In genomic region chr10:44193567-44194220, GRCh38 we compare ENCODE assay signal across 27 cellular contexts.
"Had no signal": no experiment of that assay in that cellular context is flagged by ENCODE, and none has a peak within 500 bp of the region (broad histone marks: within the 10 kb centered on the region; RNA-seq: fewer than 3 reads in every experiment).

No MANE protein-coding gene starts in this region.

- H3K27ac ChIP-seq: left lung, neutrophil, ovary, prostate gland, sigmoid colon, testis, upper lobe of left lung had no signal

- H3K27me3 ChIP-seq: left lung, neutrophil, ovary, sigmoid colon, testis, upper lobe of left lung had no signal

- H3K4me1 ChIP-seq: left lung, prostate gland, testis had no signal

- H3K9me3 ChIP-seq: neutrophil, ovary, prostate gland, sigmoid colon, testis, upper lobe of left lung had no signal

- DNase-seq: activated CD4-positive, alpha-beta memory T cell treated with anti-CD3 and anti-CD28 coated beads for 36 hours; activated CD4-positive, alpha-beta T cell treated with anti-CD3 and anti-CD28 coated beads, Interleukin-2, amount 10 ng/mL, durations not matched to agents 24 days and 14 days; activated CD4-positive, CD25-positive, alpha-beta regulatory T cell treated with anti-CD3 and anti-CD28 coated beads, Interleukin-2, amount 50 U/mL, for 72 hours; activated gamma-delta T cell treated with Interleukin-2 at 50 U/mL for 16 hours; activated naive CD4-positive, alpha-beta T cell treated with anti-CD3 and anti-CD28 coated beads, Interleukin-2, amount 50 U/mL, for 16 hours; activated T-cell treated with anti-CD3 and anti-CD28 coated beads, Interleukin-2, amount 50 U/mL, for 4 hours; amygdala; central memory CD4-positive, alpha-beta T cell; endodermal cell; left lung; mucosa of descending colon; ovary; retina; sigmoid colon; small intestine; stimulated activated CD4-positive, alpha-beta T cell treated with anti-CD3 and anti-CD28 coated beads, Interleukin-4, amount 100 ng/mL, for 24 hours; T-helper 2 cell; testis had no signal

- H3K4me1 Mint-ChIP-seq: activated CD4-positive, alpha-beta T cell treated with anti-CD3 and anti-CD28 coated beads, Interleukin-2, amount 10 ng/mL, durations not matched to agents 24 days and 14 days; activated T-helper 17 cell treated with anti-CD3 and anti-CD28 coated beads, Interleukin-2, amount 50 U/mL, for 72 hours; stimulated activated memory B cell treated with anti-CD40 and anti-IgM and Interleukin-4, amounts not matched to agents 10 μg/mL and 1 μg/mL and 100 μg/mL, for 72 hours had no signal

- H3K27ac Mint-ChIP-seq: activated CD4-positive, alpha-beta memory T cell treated with anti-CD3 and anti-CD28 coated beads for 36 hours; activated CD4-positive, alpha-beta T cell treated with anti-CD3 and anti-CD28 coated beads, Interleukin-2, amount 10 ng/mL, durations not matched to agents 24 days and 14 days; activated T-helper 17 cell treated with anti-CD3 and anti-CD28 coated beads, Interleukin-2, amount 50 U/mL, for 72 hours; dendritic cell treated with granulocyte-macrophage colony-stimulating factor and Interleukin-4, amounts not matched to agents 40 ng/mL and 50 ng/mL, for 4 days; endodermal cell; natural killer cell treated with Interleukin-12 subunit alpha and Interleukin-12 subunit beta and Interleukin-15 and Interleukin-18, amount 100 ng/mL, for 72 hours; stimulated activated memory B cell treated with anti-CD40 and anti-IgM and Interleukin-4, amounts not matched to agents 10 μg/mL and 1 μg/mL and 100 μg/mL, for 72 hours had no signal

- H3K4me3 ChIP-seq: left lung, lung, mucosa of descending colon, ovary, prostate gland, sigmoid colon, testis, upper lobe of left lung had no signal

- H3K36me3 Mint-ChIP-seq: activated CD4-positive, alpha-beta memory T cell treated with anti-CD3 and anti-CD28 coated beads for 36 hours; natural killer cell treated with Interleukin-12 subunit alpha and Interleukin-12 subunit beta and Interleukin-15 and Interleukin-18, amount 100 ng/mL, for 72 hours; stimulated activated memory B cell treated with anti-CD40 and anti-IgM and Interleukin-4, amounts not matched to agents 10 μg/mL and 1 μg/mL and 100 μg/mL, for 72 hours had no signal

- H3K9me3 Mint-ChIP-seq: activated CD4-positive, alpha-beta T cell treated with anti-CD3 and anti-CD28 coated beads, Interleukin-2, amount 10 ng/mL, durations not matched to agents 24 days and 14 days; natural killer cell treated with Interleukin-12 subunit alpha and Interleukin-12 subunit beta and Interleukin-15 and Interleukin-18, amount 100 ng/mL, for 72 hours had no signal

- ATAC-seq: activated T-cell treated with anti-CD3 and anti-CD28 coated beads, Interleukin-2, amount 50 U/mL, for 4 hours; activated T-helper 17 cell treated with anti-CD3 and anti-CD28 coated beads, Interleukin-2, amount 50 U/mL, for 72 hours; esophagus mucosa; left lung; mucosa of descending colon; stimulated activated memory B cell treated with anti-CD40 and anti-IgM and Interleukin-4, amounts not matched to agents 10 μg/mL and 1 μg/mL and 100 μg/mL, for 72 hours had no signal

- H3K36me3 ChIP-seq: left lung, neutrophil, ovary, prostate gland, sigmoid colon, upper lobe of left lung had no signal

- H3K4me3 Mint-ChIP-seq: activated CD4-positive, alpha-beta memory T cell treated with anti-CD3 and anti-CD28 coated beads for 36 hours; activated CD4-positive, alpha-beta T cell treated with anti-CD3 and anti-CD28 coated beads, Interleukin-2, amount 10 ng/mL, durations not matched to agents 24 days and 14 days; activated T-cell treated with anti-CD3 and anti-CD28 coated beads, Interleukin-2, amount 50 U/mL, for 4 hours; activated T-helper 17 cell treated with anti-CD3 and anti-CD28 coated beads, Interleukin-2, amount 50 U/mL, for 72 hours; dendritic cell treated with granulocyte-macrophage colony-stimulating factor and Interleukin-4, amounts not matched to agents 40 ng/mL and 50 ng/mL, for 4 days; endodermal cell; natural killer cell treated with Interleukin-12 subunit alpha and Interleukin-12 subunit beta and Interleukin-15 and Interleukin-18, amount 100 ng/mL, for 72 hours; stimulated activated memory B cell treated with anti-CD40 and anti-IgM and Interleukin-4, amounts not matched to agents 10 μg/mL and 1 μg/mL and 100 μg/mL, for 72 hours had no signal
